19 cellular contexts compared by ENCODE assay signal in genomic region chr14:92717571-92718042, GRCh38. TPM values are rescaled to one million over a fixed set of nuclear protein-coding genes. Genes with fewer than 3 reads are reported as not detected.
DNase-seq lines count a peak whose midpoint lies in the region; ATAC-seq, FAIRE-seq and TF ChIP-seq lines count a peak whose summit lies in the region.
"Had no signal": no experiment of that assay in that cellular context is flagged by ENCODE, and none has a peak within 500 bp of the region (broad histone marks: within the 10 kb centered on the region; RNA-seq: fewer than 3 reads in every experiment).

No MANE protein-coding gene starts in this region.

- no TSS peak for BruUV-seq in K562 (replicated peaks; lab: Mats Ljungman, UMichigan)

- H3K4me1 ChIP-seq in K562 (replicated peaks in 1 of 2; ENCODE audit: control insufficient read depth in 2 of 2, insufficient read depth in 2 of 2, low read length in 2 of 2) = no peaks in the 10 kb centered on the region; a peak in 1 of 5 replicates
- peaks cover 10% of the 10 kb centered on the region for H3K4me1 ChIP-seq in parathyroid adenoma

- TF ChIP-seq POLR2A in K562 (conservative IDR thresholded peaks at IDR 0.05) = no peak

- POLR2A ChIA-PET in K562 (lab: Yijun Ruan, JAX) = interaction anchor here (0.7 kb wide), 1 partner anchor 69 kb away, joined by 3 read pairs; no protein-coding TSS in a partner anchor

- peak; percentile 74 to 82 for ATAC-seq in activated CD4-positive, CD25-positive, alpha-beta regulatory T cell treated with anti-CD3 and anti-CD28 coated beads, Interleukin-2, amount 50 U/mL, for 24 hours
- ATAC-seq in GM18867 (IDR thresholded peaks at IDR 0.05; ENCODE audit: unreplicated experiment) (peak; percentile 57), K562 (no peak), HG02571 (IDR thresholded peaks at IDR 0.05; ENCODE audit: unreplicated experiment) (no peak)
- ATAC-seq: body of pancreas had no signal

- TF ChIP-seq RAD21 in K562 (CRISPR knock-in tag; conservative IDR thresholded peaks at IDR 0.05 in 1 of 2, IDR thresholded peaks at IDR 0.05 in 1 of 2) = no peak

- H3K27me3 ChIP-seq in K562 (ENCODE audit: control insufficient read depth in 2 of 2, insufficient read depth in 2 of 2, low read length in 2 of 2) = peaks cover 2 to 19% of the 10 kb centered on the region in 2 experiments; a peak in 4 of 5 replicates
- no peaks in the 10 kb centered on the region for H3K27me3 ChIP-seq in parathyroid adenoma (ENCODE audit: control insufficient read depth, insufficient read depth, low read length)
- H3K27me3 ChIP-seq: body of pancreas, tibial nerve had no signal

- DNase-seq in activated CD4-positive, CD25-positive, alpha-beta regulatory T cell treated with anti-CD3 and anti-CD28 coated beads, Interleukin-2, amount 50 U/mL, for 72 hours = no peak
- DNase-seq in K562 (ENCODE audit: extremely low read depth in 1 of 4, low spot score in 3 of 4) = no peak
- no peak for DNase-seq in NCI-H2107 (lab: John Stamatoyannopoulos, UW)
- no peak for DNase-seq in DMS53 (lab: John Stamatoyannopoulos, UW)
- DNase-seq: 8988T; activated CD4-positive, alpha-beta T cell treated with anti-CD3 and anti-CD28 coated beads for 4 hours; body of pancreas; CD4-positive, alpha-beta T cell; DND-41; Karpas-422; NCI-H2227 treated with DMSO at 0.1 percent for 48 hours; retina; SHP77 had no signal

- WGBS in K562 (ENCODE audit: insufficient coverage, low coverage, missing lambda C conversion rate) = 2% methylated on average over 11 of the region's 11 CpGs

- H3K79me2 ChIP-seq in K562 (ENCODE audit: control insufficient read depth, insufficient read depth, low read length) = no peaks in the 10 kb centered on the region
- H3K79me2 ChIP-seq in parathyroid adenoma = peaks cover 3% of the 10 kb centered on the region

- H2AFZ ChIP-seq in K562 (ENCODE audit: low read depth, low read length) = 0 out of 2 replicates have a peak overlapping the region, but pooled peaks have one; percentile 4
- H2AFZ ChIP-seq in parathyroid adenoma = no peak overlapping the region

- no peak for FAIRE-seq in K562 (lab: Jason Lieb, UNC)

- no peak for TF ChIP-seq EP300 in K562 (IDR thresholded peaks at IDR 0.05; ENCODE audit: low read length)

- no peak for TF ChIP-seq CTCF in K562 (IDR thresholded peaks at IDR 0.05 in 2 of 3, conservative IDR thresholded peaks at IDR 0.05 in 1 of 3; ENCODE audit: insufficient read depth in 2 of 3, low read depth in 1 of 3, low read length in 3 of 3)
- TF ChIP-seq CTCF in parathyroid adenoma (IDR thresholded peaks at IDR 0.05) = no peak

- H3K9me3 ChIP-seq in K562 (replicated peaks; ENCODE audit: control insufficient read depth, insufficient read depth, low read depth, low read length) (no peaks in the 10 kb centered on the region), parathyroid adenoma (ENCODE audit: control insufficient read depth, low read length) (no peaks in the 10 kb centered on the region)
- H3K9me3 ChIP-seq: body of pancreas, tibial nerve had no signal

- H3K9me1 ChIP-seq in K562 (ENCODE audit: control insufficient read depth, insufficient read depth, low read length) = no peaks in the 10 kb centered on the region

- no peak overlapping the region for H3K27ac ChIP-seq in K562 (ENCODE audit: extremely low read depth, low read depth, low read length)
- no peak overlapping the region for H3K27ac ChIP-seq in parathyroid adenoma
- H3K27ac ChIP-seq: body of pancreas had no signal

- intact Hi-C loops in K562 (cut with micrococcal nuclease) = no loop called here

- no peaks in the 10 kb centered on the region for H3K36me3 ChIP-seq in K562 (ENCODE audit: control insufficient read depth, insufficient read depth, low read length)
- H3K36me3 ChIP-seq in parathyroid adenoma (ENCODE audit: control insufficient read depth, insufficient read depth, low read length) = no peaks in the 10 kb centered on the region

- H3K4me3 ChIP-seq in K562 (no peak overlapping the region), parathyroid adenoma (ENCODE audit: low read depth, low read length) (no peak overlapping the region)
- H3K4me3 ChIP-seq: body of pancreas, lung, tibial nerve had no signal

- no peaks in the 10 kb centered on the region for H4K20me1 ChIP-seq in K562 (replicated peaks; ENCODE audit: control insufficient read depth, insufficient read depth, low read length)

- H3K9ac ChIP-seq in K562 (ENCODE audit: insufficient read depth in 1 of 2, low read depth in 2 of 2, low read length in 2 of 2) (no peak overlapping the region), parathyroid adenoma (no peak overlapping the region)

- in situ Hi-C loops in K562 (cut with MboI) = no loop called here

- CTCF ChIA-PET in K562 (lab: Yijun Ruan, JAX; ENCODE audit: low intra/inter-chr PET ratio) = interaction anchor here (0.6 to 1.0 kb wide), 2 partner anchors 67 to 69 kb away, joined by 3 read pairs; no protein-coding TSS in a partner anchor

- no peak overlapping the region for H3K4me2 ChIP-seq in K562 (ENCODE audit: insufficient read depth, low read length)
- peak overlapping the region; percentile 14 for H3K4me2 ChIP-seq in parathyroid adenoma (ENCODE audit: low read length)

TF ChIP-seq in K562, 482 proteins besides CTCF, POLR2A, EP300 and RAD21:
- TF ChIP-seq, protein P1, sequence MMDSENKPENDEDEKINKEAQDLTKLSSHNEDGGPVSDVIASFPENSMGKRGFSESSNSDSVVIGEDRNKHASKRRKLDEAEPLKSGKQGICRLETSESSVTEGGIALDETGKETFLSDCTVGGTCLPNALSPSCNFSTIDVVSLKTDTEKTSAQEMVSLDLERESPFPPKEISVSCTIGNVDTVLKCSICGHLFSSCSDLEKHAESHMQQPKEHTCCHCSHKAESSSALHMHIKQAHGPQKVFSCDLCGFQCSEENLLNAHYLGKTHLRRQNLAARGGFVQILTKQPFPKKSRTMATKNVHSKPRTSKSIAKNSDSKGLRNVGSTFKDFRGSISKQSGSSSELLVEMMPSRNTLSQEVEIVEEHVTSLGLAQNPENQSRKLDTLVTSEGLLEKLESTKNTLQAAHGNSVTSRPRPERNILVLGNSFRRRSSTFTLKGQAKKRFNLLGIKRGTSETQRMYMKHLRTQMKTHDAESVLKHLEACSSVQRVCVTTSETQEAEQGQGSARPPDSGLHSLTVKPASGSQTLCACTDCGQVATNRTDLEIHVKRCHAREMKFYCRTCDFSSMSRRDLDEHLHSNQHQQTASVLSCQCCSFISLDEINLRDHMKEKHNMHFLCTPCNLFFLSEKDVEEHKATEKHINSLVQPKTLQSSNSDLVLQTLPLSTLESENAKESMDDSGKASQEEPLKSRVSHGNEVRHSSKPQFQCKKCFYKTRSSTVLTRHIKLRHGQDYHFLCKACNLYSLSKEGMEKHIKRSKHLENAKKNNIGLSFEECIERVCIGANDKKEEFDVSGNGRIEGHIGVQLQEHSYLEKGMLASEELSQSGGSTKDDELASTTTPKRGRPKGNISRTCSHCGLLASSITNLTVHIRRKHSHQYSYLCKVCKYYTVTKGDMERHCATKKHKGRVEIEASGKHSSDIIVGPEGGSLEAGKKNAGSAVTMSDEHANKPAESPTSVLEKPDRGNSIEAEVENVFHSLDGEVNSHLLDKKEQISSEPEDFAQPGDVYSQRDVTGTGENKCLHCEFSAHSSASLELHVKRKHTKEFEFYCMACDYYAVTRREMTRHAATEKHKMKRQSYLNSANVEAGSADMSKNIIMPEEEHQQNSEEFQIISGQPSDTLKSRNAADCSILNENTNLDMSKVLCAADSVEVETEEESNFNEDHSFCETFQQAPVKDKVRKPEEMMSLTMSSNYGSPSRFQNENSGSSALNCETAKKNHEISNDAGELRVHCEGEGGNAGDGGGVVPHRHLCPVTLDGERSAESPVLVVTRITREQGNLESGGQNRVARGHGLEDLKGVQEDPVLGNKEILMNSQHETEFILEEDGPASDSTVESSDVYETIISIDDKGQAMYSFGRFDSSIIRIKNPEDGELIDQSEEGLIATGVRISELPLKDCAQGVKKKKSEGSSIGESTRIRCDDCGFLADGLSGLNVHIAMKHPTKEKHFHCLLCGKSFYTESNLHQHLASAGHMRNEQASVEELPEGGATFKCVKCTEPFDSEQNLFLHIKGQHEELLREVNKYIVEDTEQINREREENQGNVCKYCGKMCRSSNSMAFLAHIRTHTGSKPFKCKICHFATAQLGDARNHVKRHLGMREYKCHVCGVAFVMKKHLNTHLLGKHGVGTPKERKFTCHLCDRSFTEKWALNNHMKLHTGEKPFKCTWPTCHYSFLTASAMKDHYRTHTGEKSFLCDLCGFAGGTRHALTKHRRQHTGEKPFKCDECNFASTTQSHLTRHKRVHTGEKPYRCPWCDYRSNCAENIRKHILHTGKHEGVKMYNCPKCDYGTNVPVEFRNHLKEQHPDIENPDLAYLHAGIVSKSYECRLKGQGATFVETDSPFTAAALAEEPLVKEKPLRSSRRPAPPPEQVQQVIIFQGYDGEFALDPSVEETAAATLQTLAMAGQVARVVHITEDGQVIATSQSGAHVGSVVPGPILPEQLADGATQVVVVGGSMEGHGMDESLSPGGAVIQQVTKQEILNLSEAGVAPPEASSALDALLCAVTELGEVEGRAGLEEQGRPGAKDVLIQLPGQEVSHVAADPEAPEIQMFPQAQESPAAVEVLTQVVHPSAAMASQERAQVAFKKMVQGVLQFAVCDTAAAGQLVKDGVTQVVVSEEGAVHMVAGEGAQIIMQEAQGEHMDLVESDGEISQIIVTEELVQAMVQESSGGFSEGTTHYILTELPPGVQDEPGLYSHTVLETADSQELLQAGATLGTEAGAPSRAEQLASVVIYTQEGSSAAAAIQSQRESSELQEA (IDR thresholded peaks at IDR 0.05; ENCODE audit: low read depth) = no peak
- peak; percentile 45; the same call in 1 of the 2 replicates for TF ChIP-seq ZNF134 (CRISPR knock-in tag; conservative IDR thresholded peaks at IDR 0.05)

RNA-seq across cellular contexts. Expression of gene LGMN, which starts 30.8 kb away (rescaled TPM):
- 1.3 and 3.3 TPM in 2 replicates for total RNA-seq in K562 (2011; cell fraction: chromatin; rRNA removed; ENCODE audit: low replicate concordance)
- 3.9 and 4.8 TPM in 2 replicates for total RNA-seq in K562 (2011; cell fraction: nucleolus; rRNA removed)
- total RNA-seq in K562 (2011; cell fraction: nucleoplasm; rRNA removed) = 2.0 and 3.5 TPM in 2 replicates
- total RNA-seq in K562 (2014; rRNA removed) (0.69 TPM in 1 of 2 replicates, not detected in the other), K562 (2014; rRNA removed; fragmentation: Illumina TruSeq; extraction: Trizol) (0.29 and 0.44 TPM in 2 replicates), K562 (2015; rRNA removed; fragmentation: Illumina TruSeq; extraction: Trizol) (0.43 and 0.53 TPM in 2 replicates), K562 (2021) (0.89 and 1.3 TPM in 2 replicates)
- polyA plus RNA-seq in K562 (2011; rRNA removed) (1.4 and 14.3 TPM in 2 replicates), K562 (2014; fragmentation: Illumina TruSeq; extraction: Trizol) (0.27 and 0.36 TPM in 2 replicates), K562 (2014; fragmentation: Nextera tagmentation; extraction: Ambion mirVana) (under 1 TPM in 1 of 2 experiments, not detected in 1; 0.15 TPM), K562 (2014; rRNA removed) (0.05 and 0.70 TPM in 2 replicates)
- polyA plus RNA-seq in K562 (2011; cell fraction: cytosol; rRNA removed) = 1.3 and 16.1 TPM in 2 replicates
- polyA plus RNA-seq in K562 (2011; cell fraction: nucleus; rRNA removed) = 0.80 and 11.7 TPM in 2 replicates
- polyA plus RNA-seq in K562 (2012) = 0.91 and 2.0 TPM in 2 replicates
- polyA minus RNA-seq in K562 (2011; rRNA and poly(A)+ RNA removed) = 0.56 and 10.3 TPM in 2 replicates
- 1.6 and 11.6 TPM in 2 replicates for polyA minus RNA-seq in K562 (2011; cell fraction: cytosol; rRNA and poly(A)+ RNA removed)
- 1.2 and 8.9 TPM in 2 replicates for polyA minus RNA-seq in K562 (2011; cell fraction: nucleus; rRNA and poly(A)+ RNA removed)

Comparison
In these comparisons a context has a peak if more than half of its experiments do, and no peak if none do; other contexts are left out.
1. ATAC-seq: peak in activated CD4-positive, CD25-positive, alpha-beta regulatory T cell treated with anti-CD3 and anti-CD28 coated beads, Interleukin-2, amount 50 U/mL, for 24 hours (2 of 2) and GM18867 (single experiment); none in K562 (single experiment) and HG02571 (single experiment).